Comparison of ENCODE assay signal across 22 cellular contexts in the genomic region with DNA sequence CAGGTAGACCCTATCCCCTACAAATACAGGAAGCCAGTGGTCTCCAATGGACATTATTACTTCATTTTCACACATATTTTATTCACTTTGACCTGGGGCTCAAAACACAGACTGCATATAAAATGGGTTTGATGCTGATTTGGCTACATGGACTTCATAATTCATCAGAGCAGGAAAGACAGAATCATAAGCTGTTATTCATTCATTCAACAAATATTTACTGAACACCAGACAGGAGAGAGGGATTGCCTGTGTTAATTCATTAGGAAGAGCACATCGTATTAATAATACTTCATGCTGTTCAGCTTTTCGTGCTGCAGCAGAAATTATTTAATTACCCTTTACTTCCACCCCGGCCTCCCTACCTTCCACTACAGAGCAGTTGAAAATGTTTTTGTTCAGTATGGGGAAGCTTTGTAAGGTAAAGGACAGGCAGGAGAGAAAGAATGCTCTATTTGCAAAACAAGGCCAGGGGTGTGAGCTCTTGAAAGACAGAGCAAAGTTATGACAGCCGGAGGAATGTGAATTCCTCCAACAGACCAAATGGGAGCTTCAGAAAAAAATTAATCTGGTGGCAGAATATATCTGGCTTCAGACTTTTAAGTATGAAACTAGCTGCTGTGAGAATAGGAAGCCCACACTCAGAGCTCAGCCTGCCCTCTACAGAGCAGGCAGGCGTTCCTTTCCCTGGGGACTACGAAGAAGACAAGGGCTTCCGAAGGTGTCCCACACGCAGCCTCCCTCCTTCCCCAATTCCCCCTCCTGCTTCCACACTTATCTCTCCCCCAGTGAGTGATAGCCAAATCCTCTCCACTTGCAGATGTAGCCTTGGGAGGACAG. TPM values are rescaled to one million over a fixed set of nuclear protein-coding genes. Genes with fewer than 3 reads are reported as not detected.
DNase-seq lines count a peak whose midpoint lies in the region; TF ChIP-seq lines count a peak whose summit lies in the region.
"Had no signal": no experiment of that assay in that cellular context is flagged by ENCODE, and none has a peak within 500 bp of the region (broad histone marks: within the 10 kb centered on the region; RNA-seq: fewer than 3 reads in every experiment).

No MANE protein-coding gene starts in this region.

- no peak overlapping the region for H2BK5ac ChIP-seq in neuronal stem cell (ENCODE audit: low read length)

- peak overlapping the region; percentile 45 for H2BK15ac ChIP-seq in neuronal stem cell (ENCODE audit: low read length)

- H3K14ac ChIP-seq in neuronal stem cell (ENCODE audit: low read length): no peak overlapping the region

- no peak overlapping the region for H2AK5ac ChIP-seq in neuronal stem cell (ENCODE audit: low read depth, low read length)

- H2AFZ ChIP-seq in neuronal stem cell (ENCODE audit: low read length): no peak overlapping the region

- peak overlapping the region; percentile 70 for H3K18ac ChIP-seq in neuronal stem cell (ENCODE audit: low read length)

- H3K9me3 Mint-ChIP-seq in endodermal cell: no peaks in the 10 kb centered on the region
- H3K9me3 Mint-ChIP-seq: activated naive CD8-positive, alpha-beta T cell treated with anti-CD3 and anti-CD28 coated beads for 36 hours; immature natural killer cell; T-helper 2 cell treated with Interferon-gamma antibody and Interleukin-4, amounts not matched to agents 5 μg/mL and 100 μg/mL, for 36 hours had no signal

- peaks cover 43% of the 10 kb centered on the region for H3K4me1 Mint-ChIP-seq in endodermal cell

- TF ChIP-seq CTCF in endodermal cell (conservative IDR thresholded peaks at IDR 0.05): no peak
- no peak for TF ChIP-seq CTCF in suprapubic skin (IDR thresholded peaks at IDR 0.05)
- TF ChIP-seq CTCF in ascending aorta (IDR thresholded peaks at IDR 0.05): no peak

- H3K27ac ChIP-seq in HUES6 (ENCODE audit: low read depth, low read length): peak overlapping the region; percentile 52; the same call in 1 of the 2 replicates
- H3K27ac ChIP-seq in endodermal cell (ENCODE audit: low read depth, low read length): no peak overlapping the region
- no peak overlapping the region for H3K27ac ChIP-seq in neuronal stem cell (replicated peaks; ENCODE audit: low read length)
- H3K27ac ChIP-seq in suprapubic skin: no peak overlapping the region
- no peak overlapping the region for H3K27ac ChIP-seq in ascending aorta
- H3K27ac ChIP-seq: C4-2B, SJCRH30, thoracic aorta had no signal

- no peak overlapping the region for H3K4me3 ChIP-seq in HUES6 (ENCODE audit: low read depth, low read length)
- no peak overlapping the region for H3K4me3 ChIP-seq in endodermal cell (ENCODE audit: low read length)
- H3K4me3 ChIP-seq in neuronal stem cell (ENCODE audit: low read length in 2 of 2): no peak overlapping the region
- no peak overlapping the region for H3K4me3 ChIP-seq in suprapubic skin
- no peak overlapping the region for H3K4me3 ChIP-seq in ascending aorta
- H3K4me3 ChIP-seq: SJCRH30, thoracic aorta had no signal

- no peak overlapping the region for H3K23ac ChIP-seq in neuronal stem cell (ENCODE audit: low read depth, low read length, poor library complexity)

- TF ChIP-seq EP300 in suprapubic skin (IDR thresholded peaks at IDR 0.05): no peak

- no peak overlapping the region for H3K4me3 Mint-ChIP-seq in endodermal cell
- H3K4me3 Mint-ChIP-seq: activated naive CD8-positive, alpha-beta T cell treated with anti-CD3 and anti-CD28 coated beads for 36 hours; brain; immature natural killer cell; T-helper 2 cell treated with Interferon-gamma antibody and Interleukin-4, amounts not matched to agents 5 μg/mL and 100 μg/mL, for 36 hours had no signal

- H3K4me1 ChIP-seq in HUES6 (ENCODE audit: control insufficient read depth, insufficient read depth, low read length) (peaks cover 60% of the 10 kb centered on the region), endodermal cell (ENCODE audit: control insufficient read depth, insufficient read depth, low read length) (no peaks in the 10 kb centered on the region), neuronal stem cell (ENCODE audit: control insufficient read depth in 2 of 2, insufficient read depth in 1 of 2, low read depth in 1 of 2, low read length in 2 of 2) (peaks cover 15 to 21% of the 10 kb centered on the region in 2 donors), suprapubic skin (peaks cover 21% of the 10 kb centered on the region), ascending aorta (peaks cover 0 to 3% of the 10 kb centered on the region in 2 donors)
- H3K4me1 ChIP-seq: SJCRH30 had no signal

- H3K9ac ChIP-seq in HUES6 (ENCODE audit: low read length) (no peak overlapping the region), endodermal cell (ENCODE audit: extremely low read depth, low read length, poor library complexity, severe bottlenecking) (no peak overlapping the region), neuronal stem cell (ENCODE audit: low read depth, low read length, poor library complexity) (no peak overlapping the region)

- H3K36me3 Mint-ChIP-seq in endodermal cell (ENCODE audit: low read depth): peaks cover 8% of the 10 kb centered on the region

- no peaks in the 10 kb centered on the region for H3K79me1 ChIP-seq in neuronal stem cell (ENCODE audit: low read depth, low read length)

- DNase-seq in NCI-H524 (lab: John Stamatoyannopoulos, UW) (peak; percentile 97 to 99), NCI-H524 treated with DMSO at 0.1 percent for 48 hours (lab: John Stamatoyannopoulos, UW) (no peak), endodermal cell (peak; percentile 71), neuronal stem cell (ENCODE audit: low spot score) (no peak), suprapubic skin (ENCODE audit: low spot score in 2 of 2) (no peak), ascending aorta (ENCODE audit: low spot score in 2 of 2) (no peak), posterior cingulate gyrus (no peak)
- DNase-seq: activated CD4-positive, CD25-positive, alpha-beta regulatory T cell; activated naive CD8-positive, alpha-beta T cell treated with anti-CD3 and anti-CD28 coated beads for 36 hours; activated T-cell treated with anti-CD3 and anti-CD28 coated beads, Interleukin-2, amount 50 U/mL, for 48 hours; GOT3; immature natural killer cell; mesenchymal stem cell; NCI-H2029 treated with DMSO at 0.1 percent for 48 hours; NCI-H510A treated with DMSO at 0.1 percent for 48 hours; stimulated activated CD4-positive, alpha-beta T cell treated with anti-CD3 and anti-CD28 coated beads, Interleukin-12 subunit alpha, Interleukin-12 subunit beta, amount 100 ng/mL, for 4 hours had no signal

- no peak overlapping the region for H4K91ac ChIP-seq in neuronal stem cell (ENCODE audit: low read depth, low read length, poor library complexity)

- no peak overlapping the region for H3K4me2 ChIP-seq in neuronal stem cell (ENCODE audit: insufficient read depth, low read length, poor library complexity, severe bottlenecking)

- intact Hi-C loops in ascending aorta (cut with DNase I): no loop called here
- intact Hi-C loops in posterior cingulate gyrus (cut with DNase I): no loop called here

- no peak overlapping the region for H2BK12ac ChIP-seq in neuronal stem cell (ENCODE audit: low read length)

- H3K36me3 ChIP-seq in HUES6 (ENCODE audit: control insufficient read depth, insufficient read depth, low read length) (no peaks in the 10 kb centered on the region), endodermal cell (ENCODE audit: control insufficient read depth, insufficient read depth, low read length) (no peaks in the 10 kb centered on the region), neuronal stem cell (replicated peaks in 1 of 2; ENCODE audit: control insufficient read depth in 2 of 2, insufficient read depth in 2 of 2, low read length in 2 of 2) (no peaks in the 10 kb centered on the region), suprapubic skin (peaks cover 3% of the 10 kb centered on the region), ascending aorta (no peaks in the 10 kb centered on the region)
- H3K36me3 ChIP-seq: SJCRH30, thoracic aorta had no signal

- H3K4ac ChIP-seq in neuronal stem cell (ENCODE audit: low read length): no peak overlapping the region

- H4K8ac ChIP-seq in neuronal stem cell (ENCODE audit: low read depth, low read length): no peak overlapping the region

- no peak overlapping the region for H2BK120ac ChIP-seq in neuronal stem cell (ENCODE audit: low read depth, low read length)

- H3K27me3 Mint-ChIP-seq in endodermal cell (ENCODE audit: insufficient read depth): peaks cover 6% of the 10 kb centered on the region
- H3K27me3 Mint-ChIP-seq: activated naive CD8-positive, alpha-beta T cell treated with anti-CD3 and anti-CD28 coated beads for 36 hours had no signal

- H3K9me3 ChIP-seq in HUES6 (ENCODE audit: control insufficient read depth, insufficient read depth, low read depth, low read length): no peaks in the 10 kb centered on the region
- H3K9me3 ChIP-seq in endodermal cell (ENCODE audit: control insufficient read depth, low read length): no peaks in the 10 kb centered on the region
- peaks cover 3% of the 10 kb centered on the region in 2 donors for H3K9me3 ChIP-seq in neuronal stem cell (replicated peaks in 1 of 2; ENCODE audit: control insufficient read depth in 2 of 2, insufficient read depth in 1 of 2, low read depth in 1 of 2, low read length in 2 of 2)
- H3K9me3 ChIP-seq in suprapubic skin: no peaks in the 10 kb centered on the region
- H3K9me3 ChIP-seq in ascending aorta: no peaks in the 10 kb centered on the region
- H3K9me3 ChIP-seq: SJCRH30, thoracic aorta had no signal

- H3K27me3 ChIP-seq in HUES6 (ENCODE audit: control insufficient read depth, insufficient read depth, low read length) (no peaks in the 10 kb centered on the region; the same call in 1 of the 2 replicates), endodermal cell (ENCODE audit: control insufficient read depth, insufficient read depth, low read length, poor library complexity, severe bottlenecking) (no peaks in the 10 kb centered on the region), neuronal stem cell (ENCODE audit: control insufficient read depth in 3 of 3, insufficient read depth in 3 of 3, low read depth in 1 of 3, low read length in 3 of 3) (peaks cover 0 to 2% (median 0%) of the 10 kb centered on the region in 3 experiments), suprapubic skin (no peaks in the 10 kb centered on the region), ascending aorta (no peaks in the 10 kb centered on the region)

- WGBS in endodermal cell (ENCODE audit: insufficient coverage in 1 of 2, insufficient read length in 1 of 2), 2 experiments: 26 to 29% methylated on average over 1 to 6 of the region's 8 CpGs
- WGBS in neuronal stem cell (ENCODE audit: extremely low coverage in 2 of 2, insufficient read length in 2 of 2, insufficient replicate concordance in 1 of 2), 2 donors: no CpG with 5 or more reads among the region's 8 CpGs
- 81% methylated on average over 8 of the region's 8 CpGs for WGBS in suprapubic skin

- TF ChIP-seq POLR2A in suprapubic skin (IDR thresholded peaks at IDR 0.05): no peak

- no peak overlapping the region for H3K27ac Mint-ChIP-seq in endodermal cell
- H3K27ac Mint-ChIP-seq: activated naive CD8-positive, alpha-beta T cell treated with anti-CD3 and anti-CD28 coated beads for 36 hours; T-helper 2 cell treated with Interferon-gamma antibody and Interleukin-4, amounts not matched to agents 5 μg/mL and 100 μg/mL, for 36 hours had no signal

RNA-seq across cellular contexts. Expression of a gene that starts 58.0 kb away (rescaled TPM):
- total RNA-seq in endodermal cell (100 to 1,000 TPM in 1 of 2 donors, 10 to 100 TPM in 1; 65.5 to 161 TPM), suprapubic skin (100 to 1,000 TPM in 1 of 4 donors, 10 to 100 TPM in 3; 49.1 to 222 (median 63.2) TPM), ascending aorta (9.9 TPM)
- polyA plus RNA-seq in endodermal cell (2013, experiment 1 of 2): 21.0 TPM
- 23.6 TPM for polyA plus RNA-seq in endodermal cell (2013, experiment 2 of 2)
- polyA plus RNA-seq in neuronal stem cell (2013, experiment 1 of 2): 18.0 TPM
- 21.9 TPM for polyA plus RNA-seq in neuronal stem cell (2013, experiment 2 of 2)

Comparison
In these comparisons a context has a peak if more than half of its experiments do, and no peak if none do; other contexts are left out.
1. DNase-seq: peak in NCI-H524 (2 of 2) and endodermal cell (single experiment); none in NCI-H524 treated with DMSO at 0.1 percent for 48 hours (single experiment), neuronal stem cell (single experiment), suprapubic skin (0 of 2), ascending aorta (0 of 2) and posterior cingulate gyrus (0 of 10).